ENCODE assay signal across 8 cellular contexts in the genomic region with DNA sequence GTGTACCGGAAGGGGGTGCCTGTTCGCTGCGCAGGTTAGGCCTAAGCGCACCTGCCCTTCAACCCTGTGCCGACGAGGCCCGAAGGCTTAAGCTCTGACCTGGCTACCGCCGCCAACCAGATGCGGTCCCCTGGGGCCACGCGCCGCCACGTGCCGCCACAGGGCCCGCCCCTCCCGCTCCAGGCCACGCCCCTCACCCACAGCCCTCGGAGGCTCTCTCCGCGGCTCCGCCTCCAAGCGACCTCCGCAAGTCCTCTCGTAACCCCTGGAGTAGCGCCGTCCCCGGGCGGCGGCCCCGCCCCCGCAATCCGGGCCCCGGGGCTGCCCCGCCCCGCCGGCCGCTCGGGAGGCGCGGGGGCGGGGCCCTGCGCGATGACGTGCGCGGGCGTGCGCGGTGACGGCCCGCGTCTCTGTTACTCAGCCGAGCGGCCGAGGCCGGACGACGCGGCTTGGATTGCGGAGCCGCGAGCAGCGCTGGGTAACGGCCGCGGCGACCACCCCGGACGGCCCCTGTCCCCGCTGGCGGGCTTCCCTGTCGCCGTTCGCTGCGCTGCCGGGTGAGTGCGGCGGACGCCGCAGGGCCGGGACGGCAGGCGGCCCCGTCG. TPM values are rescaled to one million over a fixed set of nuclear protein-coding genes. Genes with fewer than 3 reads are reported as not detected.
DNase-seq lines count a peak whose midpoint lies in the region; ATAC-seq, FAIRE-seq and TF ChIP-seq lines count a peak whose summit lies in the region.

A gene (plus strand): TSS at position 413 of the 605 bp plus-strand sequence. CDS start 94,984 bp downstream, outside the sequence.

- peak within 1 kb of the TSS; percentile 90 for H3K9ac ChIP-seq in iPS-20b (ENCODE audit: low read depth, low read length)

- FAIRE-seq in small intestine (lab: Jason Lieb, UNC) = no peak

- in situ Hi-C loops in ACHN (cut with HindIII; ENCODE audit: low pct_ligation_motif_present, low pct_unique_long_range_greater_than_20kb, low sequenced_read_pairs) = no loop called here

- peaks cover 7% of the 10 kb centered on the region for H3K36me3 ChIP-seq in WERI-Rb-1
- H3K36me3 ChIP-seq in breast epithelium = no peaks in the 10 kb centered on the region
- no peaks in the 10 kb centered on the region for H3K36me3 ChIP-seq in iPS-20b (ENCODE audit: insufficient read depth, low read depth, low read length)
- no peaks in the 10 kb centered on the region for H3K36me3 ChIP-seq in small intestine (ENCODE audit: control insufficient read depth in 2 of 2, insufficient read depth in 2 of 2, low read length in 2 of 2)

- H3K4me1 ChIP-seq in breast epithelium = no peaks in the 10 kb centered on the region
- 0 out of 2 replicates have a peak, but pooled peaks cover 3% of the 10 kb centered on the region for H3K4me1 ChIP-seq in iPS-20b (ENCODE audit: insufficient read depth, low read length)
- H3K4me1 ChIP-seq in small intestine (ENCODE audit: control insufficient read depth in 2 of 2, insufficient read depth in 1 of 2, low read depth in 1 of 2, low read length in 1 of 2) = peaks cover 0 to 3% of the 10 kb centered on the region in 2 donors

- peak; percentile 53 for TF ChIP-seq POLR2A in breast epithelium (IDR thresholded peaks at IDR 0.05)

- H3K27ac ChIP-seq in WERI-Rb-1 (peak within 1 kb of the TSS; percentile 97), breast epithelium (peak within 1 kb of the TSS; percentile 97 to 98), iPS-20b (ENCODE audit: low read length) (no peak within 1 kb of the TSS), small intestine (ENCODE audit: low read depth in 1 of 2, low read length in 1 of 2) (peak within 1 kb of the TSS; percentile 95)

- DNase-seq in ACHN (peak; percentile 93), NCI-H2196 (lab: John Stamatoyannopoulos, UW; ENCODE audit: unreplicated experiment) (peak; percentile 89), WERI-Rb-1 (peak; percentile 96), breast epithelium (ENCODE audit: low spot score in 2 of 2) (peak; percentile 79 to 88), small intestine (peak; percentile 93)

- H3K27me3 ChIP-seq in WERI-Rb-1 (ENCODE audit: insufficient read depth, low read depth, severe bottlenecking) (no peaks in the 10 kb centered on the region), breast epithelium (no peaks in the 10 kb centered on the region), iPS-20b (ENCODE audit: insufficient read depth, low read length) (peaks cover 17% of the 10 kb centered on the region), small intestine (ENCODE audit: control insufficient read depth in 2 of 2, insufficient read depth in 2 of 2, low read length in 2 of 2) (no peaks in the 10 kb centered on the region)

- H3K9me3 ChIP-seq in WERI-Rb-1 (ENCODE audit: severe bottlenecking) (no peaks in the 10 kb centered on the region), breast epithelium (no peaks in the 10 kb centered on the region), iPS-20b (ENCODE audit: insufficient read depth, low read depth, low read length) (no peaks in the 10 kb centered on the region), small intestine (ENCODE audit: control insufficient read depth, low read depth) (no peaks in the 10 kb centered on the region)

- 0 to 1% (median 1%) methylated on average over 26 to 86 of the region's 86 CpGs for WGBS in small intestine, 3 donors

- intact Hi-C loops in breast epithelium (cut with DNase I; ENCODE audit: low total_unique reads) = no loop called here

- peak within 1 kb of the TSS; percentile 64 for H3K4me3 ChIP-seq in WERI-Rb-1 (ENCODE audit: low read depth, low read length)
- peak within 1 kb of the TSS; percentile 85 to 96 (median 92) for H3K4me3 ChIP-seq in breast epithelium
- H3K4me3 ChIP-seq in iPS-20b (ENCODE audit: low read length) = peak within 1 kb of the TSS; percentile 94
- peak within 1 kb of the TSS; percentile 89 to 90 for H3K4me3 ChIP-seq in small intestine (ENCODE audit: low read depth in 1 of 2, low read length in 2 of 2)

- ATAC-seq in GM18873 (IDR thresholded peaks at IDR 0.05; ENCODE audit: low FRiP score, unreplicated experiment) (peak; percentile 65), HG03135 (IDR thresholded peaks at IDR 0.05; ENCODE audit: unreplicated experiment) (peak; percentile 86)

- TF ChIP-seq CTCF in WERI-Rb-1 (IDR thresholded peaks at IDR 0.05; ENCODE audit: low read depth, low read length) (no peak), breast epithelium (IDR thresholded peaks at IDR 0.05) (no peak)

RNA-seq across cellular contexts. Expression of the gene that starts here (rescaled TPM):
- 100 to 1,000 TPM in 1 of 3 donors, 10 to 100 TPM in 2; 52.5 to 108 (median 74.1) TPM for total RNA-seq in breast epithelium
- polyA plus RNA-seq in small intestine = 10 to 100 TPM; 12.4 to 23.0 (median 21.7) TPM
